In genomic region chr16:68732741-68733399, GRCh38 we compare ENCODE assay signal across 1 cellular context.
A peak's percentile ranks its signal among the peaks of the same experiment; 100 is the strongest.
TF ChIP-seq lines count a peak whose summit lies in the region.

No MANE protein-coding gene starts in this region.

TF ChIP-seq in H1, 55 proteins besides CTCF, POLR2A, EP300 and RAD21 (continued from another document):
- TF ChIP-seq USF2 (IDR thresholded peaks at IDR 0.05; ENCODE audit: low read length): no peak
- TF ChIP-seq ASH2L (IDR thresholded peaks at IDR 0.05; ENCODE audit: low read length): peak; percentile 40
- no peak for TF ChIP-seq POLR2AphosphoS5 (IDR thresholded peaks at IDR 0.05; ENCODE audit: low read depth, low read length)
- peak; percentile 57; the same call in 1 of the 2 replicates for TF ChIP-seq KDM1A (IDR thresholded peaks at IDR 0.05; ENCODE audit: borderline replicate concordance, low read length)
- TF ChIP-seq CHD1 (IDR thresholded peaks at IDR 0.05; ENCODE audit: low read depth, low read length): no peak
- TF ChIP-seq YY1 (IDR thresholded peaks at IDR 0.05; ENCODE audit: low read depth, low read length): no peak
- TF ChIP-seq CHD2 (IDR thresholded peaks at IDR 0.05; ENCODE audit: low read length): no peak
TF ChIP-seq in H1: peak in this region for 2.
